10 cellular contexts compared by ENCODE assay signal in genomic region chr10:91201213-91201996, GRCh38. TPM values are rescaled to one million over a fixed set of nuclear protein-coding genes. Genes with fewer than 3 reads are reported as not detected.
DNase-seq lines count a peak whose midpoint lies in the region; ATAC-seq, FAIRE-seq and TF ChIP-seq lines count a peak whose summit lies in the region.
"Had no signal": no experiment of that assay in that cellular context is flagged by ENCODE, and none has a peak within 500 bp of the region (broad histone marks: within the 10 kb centered on the region; RNA-seq: fewer than 3 reads in every experiment).

No MANE protein-coding gene starts in this region.

- peaks cover 10% of the 10 kb centered on the region for H3K36me3 Mint-ChIP-seq in activated naive CD8-positive, alpha-beta T cell treated with anti-CD3 and anti-CD28 coated beads, Interleukin-2, amount 50 U/mL, for 24 hours (ENCODE audit: low read depth)

- POLR2A ChIA-PET in HepG2 (lab: Yijun Ruan, JAX), result interaction anchor here (1.0 to 1.5 kb wide), 3 partner anchors 11 to 40 kb away, joined by 3 to 8 read pairs (median 4); partner anchors contain the start of gene PCGF5

- H3K9me3 Mint-ChIP-seq in activated naive CD8-positive, alpha-beta T cell treated with anti-CD3 and anti-CD28 coated beads, Interleukin-2, amount 50 U/mL, for 24 hours, result no peaks in the 10 kb centered on the region

- H4K20me1 ChIP-seq in HepG2 (ENCODE audit: insufficient read depth, low read length), result no peaks in the 10 kb centered on the region

- H3K4me3 ChIP-seq in HepG2 (replicated peaks in 1 of 3; ENCODE audit: insufficient read depth in 1 of 3, low read depth in 2 of 3, low read length in 3 of 3), result no peak overlapping the region
- no peak overlapping the region for H3K4me3 ChIP-seq in right lobe of liver
- H3K4me3 ChIP-seq in tibial artery, result no peak overlapping the region
- no peak overlapping the region for H3K4me3 ChIP-seq in uterus

- no peak for TF ChIP-seq EP300 in HepG2 (IDR thresholded peaks at IDR 0.05; ENCODE audit: low read depth in 2 of 2, low read length in 2 of 2)
- no peak for TF ChIP-seq EP300 in HepG2 (CRISPR knock-in tag; IDR thresholded peaks at IDR 0.05; ENCODE audit: borderline replicate concordance)

- in situ Hi-C loops in HepG2 (cut with HindIII; ENCODE audit: extremely low pct_ligation_motif_present, low pct_unique_long_range_greater_than_20kb), result no loop called here

- intact Hi-C loops in HepG2 (cut with micrococcal nuclease; ENCODE audit: unreplicated experiment), result no loop called here
- intact Hi-C loops in right lobe of liver (cut with DNase I), result no loop called here
- intact Hi-C loops in tibial artery (cut with DNase I; ENCODE audit: low total_unique reads), result no loop called here
- intact Hi-C loops in uterus (cut with DNase I; ENCODE audit: low total_unique reads), result no loop called here

- H3K27ac ChIP-seq in HepG2 (ENCODE audit: extremely low read length, insufficient read depth, low read length), result no peak overlapping the region
- no peak overlapping the region for H3K27ac ChIP-seq in right lobe of liver
- H3K27ac ChIP-seq in tibial artery, result peak overlapping the region; percentile 8 to 23
- no peak overlapping the region for H3K27ac ChIP-seq in uterus

- no TSS peak for BruUV-seq in HepG2 (replicated peaks; lab: Mats Ljungman, UMichigan)

- H3K9ac ChIP-seq in HepG2 (ENCODE audit: insufficient read depth, low read depth, low read length), result no peak overlapping the region

- H3K9me3 ChIP-seq in HepG2 (ENCODE audit: low read length) (no peaks in the 10 kb centered on the region), right lobe of liver (no peaks in the 10 kb centered on the region), tibial artery (no peaks in the 10 kb centered on the region), uterus (no peaks in the 10 kb centered on the region)

- peak overlapping the region; percentile 92 for H3K27ac Mint-ChIP-seq in activated naive CD8-positive, alpha-beta T cell treated with anti-CD3 and anti-CD28 coated beads, Interleukin-2, amount 50 U/mL, for 24 hours

- TF ChIP-seq POLR2A in HepG2 (IDR thresholded peaks at IDR 0.05; ENCODE audit: insufficient read depth in 1 of 2, low read depth in 2 of 2, low read length in 2 of 2), result no peak
- TF ChIP-seq POLR2A in right lobe of liver (IDR thresholded peaks at IDR 0.05), result no peak
- TF ChIP-seq POLR2A in uterus (IDR thresholded peaks at IDR 0.05), result no peak

- H3K4me1 Mint-ChIP-seq in activated naive CD8-positive, alpha-beta T cell treated with anti-CD3 and anti-CD28 coated beads, Interleukin-2, amount 50 U/mL, for 24 hours, result peaks cover 91% of the 10 kb centered on the region

- H3K27me3 ChIP-seq in HepG2 (ENCODE audit: control insufficient read depth in 1 of 2, insufficient read depth in 2 of 2, low read length in 2 of 2) (no peaks in the 10 kb centered on the region), right lobe of liver (no peaks in the 10 kb centered on the region), tibial artery (no peaks in the 10 kb centered on the region), uterus (no peaks in the 10 kb centered on the region)

- no peak for FAIRE-seq in HepG2 (lab: Jason Lieb, UNC)
- FAIRE-seq: bronchial epithelial cell, keratinocyte had no signal

- H3K36me3 ChIP-seq in HepG2 (replicated peaks in 1 of 2; ENCODE audit: control insufficient read depth in 1 of 2, insufficient read depth in 2 of 2, low read length in 2 of 2), result 0 out of 5 replicates have a peak, but pooled peaks cover 0 to 2% of the 10 kb centered on the region in 2 experiments
- H3K36me3 ChIP-seq in right lobe of liver, result no peaks in the 10 kb centered on the region
- no peaks in the 10 kb centered on the region for H3K36me3 ChIP-seq in tibial artery
- no peaks in the 10 kb centered on the region for H3K36me3 ChIP-seq in uterus

- no peak for ATAC-seq in HepG2
- ATAC-seq in right lobe of liver, result no peak
- ATAC-seq in HG03432 (IDR thresholded peaks at IDR 0.05; ENCODE audit: unreplicated experiment), result peak; percentile 56
- peak; percentile 48 for ATAC-seq in activated naive CD8-positive, alpha-beta T cell treated with anti-CD3 and anti-CD28 coated beads, Interleukin-2, amount 50 U/mL, for 24 hours

- no peak for TF ChIP-seq RAD21 in HepG2 (CRISPR knock-in tag; IDR thresholded peaks at IDR 0.05)

- H3K4me2 ChIP-seq in HepG2 (ENCODE audit: low read depth, low read length), result no peak overlapping the region

- CTCF ChIA-PET in HepG2 (lab: Yijun Ruan, JAX; ENCODE audit: low intra/inter-chr PET ratio, low total read pairs), result no interaction called here

- peak overlapping the region; percentile 71 for H3K4me3 Mint-ChIP-seq in activated naive CD8-positive, alpha-beta T cell treated with anti-CD3 and anti-CD28 coated beads, Interleukin-2, amount 50 U/mL, for 24 hours

- TF ChIP-seq CTCF in HepG2 (CRISPR knock-in tag; IDR thresholded peaks at IDR 0.05) (no peak), right lobe of liver (IDR thresholded peaks at IDR 0.05) (no peak), tibial artery (IDR thresholded peaks at IDR 0.05) (no peak), uterus (IDR thresholded peaks at IDR 0.05) (no peak)

- H3K27me3 Mint-ChIP-seq in activated naive CD8-positive, alpha-beta T cell treated with anti-CD3 and anti-CD28 coated beads, Interleukin-2, amount 50 U/mL, for 24 hours, result no peaks in the 10 kb centered on the region

- 87% methylated on average over 3 of the region's 3 CpGs for whole genome bisulfite sequencing in HepG2 (ENCODE audit: low lambda C conversion rate)
- WGBS in right lobe of liver (ENCODE audit: insufficient coverage, low coverage, low lambda C conversion rate, missing lambda C conversion rate), result 62% methylated on average over 2 of the region's 3 CpGs

- H3K79me2 ChIP-seq in HepG2 (ENCODE audit: insufficient read depth, low read length), result peaks cover 49% of the 10 kb centered on the region

- DNase-seq in HepG2 (ENCODE audit: low spot score) (no peak), right lobe of liver (no peak), tibial artery (no peak), NCI-H226 (no peak), NOMO-1 treated with DMSO at 0.1 percent for 48 hours (lab: John Stamatoyannopoulos, UW; ENCODE audit: unreplicated experiment) (no peak), uterus (no peak)
- DNase-seq in activated naive CD8-positive, alpha-beta T cell treated with anti-CD3 and anti-CD28 coated beads, Interleukin-2, amount 50 U/mL, for 24 hours, result peak; percentile 47

- H3K4me1 ChIP-seq in HepG2 (ENCODE audit: insufficient read depth, low read length) (peaks cover 46% of the 10 kb centered on the region), right lobe of liver (peaks cover 0 to 10% (median 3%) of the 10 kb centered on the region in 4 donors), tibial artery (peaks cover 0 to 82% (median 26%) of the 10 kb centered on the region in 4 donors), uterus (no peaks in the 10 kb centered on the region)

- H2AFZ ChIP-seq in HepG2 (ENCODE audit: low read length), result no peak overlapping the region

TF ChIP-seq in HepG2, 621 proteins besides CTCF, POLR2A, EP300 and RAD21:
- peak; percentile 38; the same call in 1 of the 2 replicates for TF ChIP-seq ZNF441 (CRISPR knock-in tag; IDR thresholded peaks at IDR 0.05; ENCODE audit: borderline replicate concordance)
- TF ChIP-seq ATF3 (CRISPR knock-in tag; IDR thresholded peaks at IDR 0.05), result no peak
- no peak for TF ChIP-seq WIZ (CRISPR knock-in tag; IDR thresholded peaks at IDR 0.05)

RNA-seq across cellular contexts. Expression of gene PCGF5, which starts 19.1 kb away (rescaled TPM):
- total RNA-seq in HepG2 (2016; rRNA removed; fragmentation: Illumina TruSeq; extraction: Trizol) (61.3 and 74.8 TPM in 2 replicates), right lobe of liver (10 to 100 TPM; 25.6 to 30.9 (median 30.0) TPM), uterus (10 to 100 TPM; 10.8 to 60.4 (median 37.2) TPM)
- 88.0 and 95.6 TPM in 2 replicates for total RNA-seq in HepG2 (2016; cell fraction: cytosol; rRNA removed; fragmentation: Illumina TruSeq; extraction: Trizol; ENCODE audit: low read depth)
- total RNA-seq in HepG2 (2016; cell fraction: insoluble cytoplasmic fraction; rRNA removed; fragmentation: Illumina TruSeq; extraction: Trizol), result 58.9 and 64.6 TPM in 2 replicates
- total RNA-seq in HepG2 (2016; cell fraction: membrane; rRNA removed; fragmentation: Illumina TruSeq; extraction: Trizol), result 128 and 129 TPM in 2 replicates
- 59.7 and 63.0 TPM in 2 replicates for total RNA-seq in HepG2 (2016; cell fraction: nucleus; rRNA removed; fragmentation: Illumina TruSeq; extraction: Trizol)
- 98.8 and 138 TPM in 2 replicates for polyA plus RNA-seq in HepG2 (2011; rRNA removed)
- 83.2 and 123 TPM in 2 replicates for polyA plus RNA-seq in HepG2 (2011; cell fraction: cytosol; rRNA removed)
- 41.6 and 47.7 TPM in 2 replicates for polyA plus RNA-seq in HepG2 (2011; cell fraction: nucleus; rRNA removed)
- polyA plus RNA-seq in HepG2 (2012), result 90.8 and 126 TPM in 2 replicates
- polyA plus RNA-seq in HepG2 (2016; cell fraction: cytosol; fragmentation: Illumina TruSeq; extraction: Trizol; ENCODE audit: low read depth), result 395 and 447 TPM in 2 replicates
- 136 and 158 TPM in 2 replicates for polyA plus RNA-seq in HepG2 (2016; cell fraction: insoluble cytoplasmic fraction; fragmentation: Illumina TruSeq; extraction: Trizol; ENCODE audit: low read depth)
- 409 and 421 TPM in 2 replicates for polyA plus RNA-seq in HepG2 (2016; cell fraction: membrane; fragmentation: Illumina TruSeq; extraction: Trizol; ENCODE audit: low read depth)
- 99.0 and 111 TPM in 2 replicates for polyA plus RNA-seq in HepG2 (2016; cell fraction: nucleus; fragmentation: Illumina TruSeq; extraction: Trizol; ENCODE audit: insufficient read depth, low read depth)
- polyA minus RNA-seq in HepG2 (2011; rRNA and poly(A)+ RNA removed; ENCODE audit: low replicate concordance), result 25.3 and 38.9 TPM in 2 replicates
- 45.0 and 50.5 TPM in 2 replicates for polyA minus RNA-seq in HepG2 (2011; cell fraction: cytosol; rRNA and poly(A)+ RNA removed)
- polyA minus RNA-seq in HepG2 (2011; cell fraction: nucleus; rRNA and poly(A)+ RNA removed), result 114 and 122 TPM in 2 replicates

Comparison
In these comparisons a context has a peak if more than half of its experiments do, and no peak if none do; other contexts are left out.
1. ATAC-seq: peak in HG03432 (single experiment) and activated naive CD8-positive, alpha-beta T cell treated with anti-CD3 and anti-CD28 coated beads, Interleukin-2, amount 50 U/mL, for 24 hours (single experiment); none in HepG2 (single experiment) and right lobe of liver (0 of 4).
2. H3K27ac ChIP-seq: peak in tibial artery (2 of 2); none in HepG2 (single experiment), right lobe of liver (0 of 3) and uterus (0 of 2).